Comparison of ENCODE assay signal across 35 cellular contexts in genomic region chr12:22882559-22882958, GRCh38.
"Had no signal": no experiment of that assay in that cellular context is flagged by ENCODE, and none has a peak within 500 bp of the region (broad histone marks: within the 10 kb centered on the region; RNA-seq: fewer than 3 reads in every experiment).

No MANE protein-coding gene starts in this region.

- FAIRE-seq: astrocyte, bronchial epithelial cell, colon, endometrium, endothelial cell of umbilical vein had no signal

- H3K9me3 ChIP-seq: esophagus squamous epithelium, gastrocnemius medialis had no signal

- H3K4me3 ChIP-seq: esophagus squamous epithelium, gastrocnemius medialis, heart left ventricle had no signal

- H3K27ac ChIP-seq: brain microvascular endothelial cell, epithelial cell of prostate, esophagus squamous epithelium, foreskin keratinocyte, gastrocnemius medialis, heart left ventricle had no signal

- H3K4me1 Mint-ChIP-seq: activated CD4-positive, alpha-beta T cell treated with anti-CD3 and anti-CD28 coated beads for 36 hours; activated CD4-positive, alpha-beta T cell treated with anti-CD3 and anti-CD28 coated beads, Interleukin-2, amount 10 ng/mL, durations not matched to agents 24 days and 14 days; activated T-helper 17 cell treated with anti-CD3 and anti-CD28 coated beads, Interleukin-2, amount 50 U/mL, for 72 hours; central memory CD8-positive, alpha-beta T cell had no signal

- DNase-seq: activated CD4-positive, alpha-beta memory T cell treated with anti-CD3 and anti-CD28 coated beads for 36 hours; activated CD4-positive, alpha-beta T cell treated with anti-CD3 and anti-CD28 coated beads for 36 hours; activated CD4-positive, alpha-beta T cell treated with anti-CD3 and anti-CD28 coated beads, Interleukin-2, amount 10 ng/mL, durations not matched to agents 24 days and 14 days; activated CD4-positive, CD25-positive, alpha-beta regulatory T cell; activated CD4-positive, CD25-positive, alpha-beta regulatory T cell treated with anti-CD3 and anti-CD28 coated beads, Interleukin-2, amount 50 U/mL, for 72 hours; activated CD8-positive, alpha-beta memory T cell treated with anti-CD3 and anti-CD28 coated beads, Interleukin-2, amount 50 U/mL, for 48 hours; activated effector memory CD4-positive, alpha-beta T cell treated with Interleukin-2 at 50 U/mL for 16 hours; activated gamma-delta T cell treated with Interleukin-2 at 50 U/mL for 16 hours; activated naive CD4-positive, alpha-beta T cell treated with anti-CD3 and anti-CD28 coated beads, Interleukin-2, amount 50 U/mL, for 16 hours; activated naive CD4-positive, alpha-beta T cell treated with Interleukin-2 at 50 U/mL for 16 hours; activated T-cell treated with anti-CD3 and anti-CD28 coated beads for 4 hours; activated T-cell treated with anti-CD3 and anti-CD28 coated beads, Interleukin-2, amount 50 U/mL, for 24 hours; activated T-cell treated with anti-CD3 and anti-CD28 coated beads, Interleukin-2, amount 50 U/mL, for 72 hours; amniotic stem cell; anterior cingulate cortex; brain microvascular endothelial cell; cortex of kidney; dermis blood vessel endothelial cell; effector CD4-positive, alpha-beta T cell; effector memory CD8-positive, alpha-beta T cell; esophagus squamous epithelium; foreskin keratinocyte; gastrocnemius medialis; glutamatergic neuron; heart left ventricle; T-helper 2 cell had no signal

- H3K4me1 ChIP-seq: esophagus squamous epithelium, gastrocnemius medialis, heart left ventricle had no signal

- H3K9me3 Mint-ChIP-seq: activated CD4-positive, alpha-beta memory T cell treated with anti-CD3 and anti-CD28 coated beads for 36 hours; activated CD4-positive, alpha-beta T cell treated with anti-CD3 and anti-CD28 coated beads, Interleukin-2, amount 10 ng/mL, durations not matched to agents 24 days and 14 days; activated T-cell treated with anti-CD3 and anti-CD28 coated beads, Interleukin-2, amount 50 U/mL, for 24 hours; activated T-cell treated with anti-CD3 and anti-CD28 coated beads, Interleukin-2, amount 50 U/mL, for 72 hours; activated T-helper 17 cell treated with anti-CD3 and anti-CD28 coated beads, Interleukin-2, amount 50 U/mL, for 72 hours; effector memory CD8-positive, alpha-beta T cell had no signal

- H3K36me3 ChIP-seq: brain microvascular endothelial cell, esophagus squamous epithelium, gastrocnemius medialis, heart left ventricle had no signal

- H3K36me3 Mint-ChIP-seq: activated CD4-positive, alpha-beta memory T cell treated with anti-CD3 and anti-CD28 coated beads for 36 hours; activated naive CD8-positive, alpha-beta T cell had no signal

- H3K27me3 Mint-ChIP-seq: activated CD4-positive, alpha-beta T cell treated with anti-CD3 and anti-CD28 coated beads for 36 hours; activated CD4-positive, alpha-beta T cell treated with anti-CD3 and anti-CD28 coated beads, Interleukin-2, amount 10 ng/mL, durations not matched to agents 24 days and 14 days; activated naive CD8-positive, alpha-beta T cell; activated T-cell treated with anti-CD3 and anti-CD28 coated beads, Interleukin-2, amount 50 U/mL, for 24 hours; central memory CD8-positive, alpha-beta T cell; effector memory CD8-positive, alpha-beta T cell had no signal

- H3K4me3 Mint-ChIP-seq: activated CD4-positive, alpha-beta memory T cell treated with anti-CD3 and anti-CD28 coated beads for 36 hours; activated CD4-positive, alpha-beta T cell treated with anti-CD3 and anti-CD28 coated beads for 36 hours; activated CD4-positive, alpha-beta T cell treated with anti-CD3 and anti-CD28 coated beads, Interleukin-2, amount 10 ng/mL, durations not matched to agents 24 days and 14 days; activated naive CD8-positive, alpha-beta T cell; activated T-cell treated with anti-CD3 and anti-CD28 coated beads, Interleukin-2, amount 50 U/mL, for 24 hours; activated T-cell treated with anti-CD3 and anti-CD28 coated beads, Interleukin-2, amount 50 U/mL, for 72 hours; activated T-helper 17 cell treated with anti-CD3 and anti-CD28 coated beads, Interleukin-2, amount 50 U/mL, for 72 hours; central memory CD8-positive, alpha-beta T cell; effector memory CD8-positive, alpha-beta T cell had no signal

- H3K27me3 ChIP-seq: brain microvascular endothelial cell, esophagus squamous epithelium, foreskin keratinocyte, gastrocnemius medialis, heart left ventricle had no signal

- H3K27ac Mint-ChIP-seq: activated CD4-positive, alpha-beta memory T cell treated with anti-CD3 and anti-CD28 coated beads for 36 hours; activated CD4-positive, alpha-beta T cell treated with anti-CD3 and anti-CD28 coated beads for 36 hours; activated CD4-positive, alpha-beta T cell treated with anti-CD3 and anti-CD28 coated beads, Interleukin-2, amount 10 ng/mL, durations not matched to agents 24 days and 14 days; activated naive CD8-positive, alpha-beta T cell; activated T-cell treated with anti-CD3 and anti-CD28 coated beads, Interleukin-2, amount 50 U/mL, for 24 hours; activated T-cell treated with anti-CD3 and anti-CD28 coated beads, Interleukin-2, amount 50 U/mL, for 72 hours; activated T-helper 17 cell treated with anti-CD3 and anti-CD28 coated beads, Interleukin-2, amount 50 U/mL, for 72 hours; effector memory CD8-positive, alpha-beta T cell had no signal
